10 cellular contexts compared by ENCODE assay signal in the genomic region with DNA sequence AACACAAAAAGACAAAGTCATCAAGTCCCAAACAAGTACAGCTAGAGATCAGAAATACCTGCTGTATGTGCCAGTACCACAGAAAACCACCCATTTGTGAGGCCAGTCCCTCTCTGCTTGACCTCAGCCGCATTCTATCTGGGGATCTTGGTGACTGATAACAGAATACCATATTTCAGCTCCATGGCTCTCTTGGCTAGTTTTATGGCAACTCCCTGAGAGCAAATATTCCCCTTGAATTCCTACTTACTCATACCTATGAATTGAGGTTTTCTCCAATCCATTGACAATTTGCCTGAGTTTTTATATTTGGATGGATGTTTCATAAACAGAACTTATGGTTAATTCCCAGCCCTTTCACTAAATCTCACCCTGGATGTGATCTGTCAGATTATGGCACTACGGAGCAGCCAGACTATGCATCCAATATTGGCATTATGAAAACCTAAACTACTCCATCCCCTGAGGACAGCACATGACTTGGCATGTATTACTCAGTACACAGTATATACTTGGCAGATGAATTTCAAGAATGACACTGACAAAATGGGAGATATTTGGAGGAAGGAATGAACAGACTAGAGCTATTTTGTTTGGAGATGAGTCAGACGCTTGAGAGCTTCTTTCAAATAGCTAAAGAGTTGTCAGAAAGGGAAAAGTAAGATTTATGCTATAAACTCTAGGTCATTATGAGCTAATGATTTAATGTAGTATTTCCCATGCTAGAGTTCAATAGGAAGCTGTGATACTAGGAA.
DNase-seq lines count a peak whose midpoint lies in the region; ATAC-seq and TF ChIP-seq lines count a peak whose summit lies in the region.
"Had no signal": no experiment of that assay in that cellular context is flagged by ENCODE, and none has a peak within 500 bp of the region (broad histone marks: within the 10 kb centered on the region; RNA-seq: fewer than 3 reads in every experiment).

No MANE protein-coding gene starts in this region.

- no peak overlapping the region for H3K4me2 ChIP-seq in neural progenitor cell

- H3K4me3 ChIP-seq in lower lobe of right lung, result no peak overlapping the region
- H3K4me3 ChIP-seq in neural progenitor cell, result no peak overlapping the region

- TF ChIP-seq CTCF in lower lobe of right lung (IDR thresholded peaks at IDR 0.05) (no peak), neural progenitor cell (IDR thresholded peaks at IDR 0.05) (no peak)

- no peaks in the 10 kb centered on the region for H3K79me2 ChIP-seq in neural progenitor cell (ENCODE audit: low read depth)

- no peak overlapping the region for H3K27ac Mint-ChIP-seq in neural progenitor cell

- H3K36me3 ChIP-seq in lower lobe of right lung (peaks cover 9% of the 10 kb centered on the region), neural progenitor cell (no peaks in the 10 kb centered on the region)

- no peak overlapping the region for H3K4me3 Mint-ChIP-seq in neural progenitor cell

- peak; percentile 76 for DNase-seq in COLO829 (ENCODE audit: low spot score)
- peak; percentile 71 for DNase-seq in LHCN-M2 (ENCODE audit: low read depth)
- DNase-seq in NCI-H1048 (lab: John Stamatoyannopoulos, UW), result no peak
- no peak for DNase-seq in lower lobe of right lung
- DNase-seq in neural progenitor cell (ENCODE audit: low spot score), result no peak
- DNase-seq: activated CD8-positive, alpha-beta memory T cell treated with anti-CD3 and anti-CD28 coated beads, Interleukin-2, amount 50 U/mL, for 4 hours; NCI-H1105 treated with DMSO at 0.1 percent for 48 hours had no signal

- intact Hi-C loops in lower lobe of right lung (cut with DNase I), result no loop called here

- H3F3A ChIP-seq in neural progenitor cell (ENCODE audit: low read depth), result no peaks in the 10 kb centered on the region

- no peaks in the 10 kb centered on the region for H3K4me1 ChIP-seq in lower lobe of right lung
- H3K4me1 ChIP-seq in neural progenitor cell, result peaks cover 10% of the 10 kb centered on the region

- H4K20me1 ChIP-seq in neural progenitor cell (ENCODE audit: low read depth), result no peaks in the 10 kb centered on the region

- H2AFZ ChIP-seq in neural progenitor cell (replicated peaks), result no peak overlapping the region

- H3K36me3 Mint-ChIP-seq in neural progenitor cell, result no peaks in the 10 kb centered on the region

- H3K9me3 Mint-ChIP-seq in neural progenitor cell, result no peaks in the 10 kb centered on the region

- ATAC-seq in GM21619 (IDR thresholded peaks at IDR 0.05; ENCODE audit: unreplicated experiment), result peak; percentile 34
- peak; percentile 76 for ATAC-seq in esophagus mucosa
- ATAC-seq in GM21367 (IDR thresholded peaks at IDR 0.05; ENCODE audit: unreplicated experiment), result no peak
- no peak for ATAC-seq in lower lobe of right lung

- no peaks in the 10 kb centered on the region for H3K27me3 Mint-ChIP-seq in neural progenitor cell (ENCODE audit: insufficient read depth, low read depth)

- H3K27ac ChIP-seq in lower lobe of right lung (no peak overlapping the region), neural progenitor cell (no peak overlapping the region)

- no peaks in the 10 kb centered on the region for H3K4me1 Mint-ChIP-seq in neural progenitor cell

- H3K9me3 ChIP-seq in lower lobe of right lung (no peaks in the 10 kb centered on the region), neural progenitor cell (ENCODE audit: low read depth) (no peaks in the 10 kb centered on the region)

- H3K27me3 ChIP-seq in lower lobe of right lung (ENCODE audit: low read depth) (no peaks in the 10 kb centered on the region), neural progenitor cell (no peaks in the 10 kb centered on the region)

- H3K9ac ChIP-seq in neural progenitor cell, result no peak overlapping the region

Comparison
In these comparisons a context has a peak if more than half of its experiments do, and no peak if none do; other contexts are left out.
1. DNase-seq: peak in COLO829 (single experiment) and LHCN-M2 (single experiment); none in NCI-H1048 (single experiment), lower lobe of right lung (single experiment) and neural progenitor cell (single experiment).
2. ATAC-seq: peak in GM21619 (single experiment) and esophagus mucosa (single experiment); none in GM21367 (single experiment) and lower lobe of right lung (0 of 2).